In the genomic region with DNA sequence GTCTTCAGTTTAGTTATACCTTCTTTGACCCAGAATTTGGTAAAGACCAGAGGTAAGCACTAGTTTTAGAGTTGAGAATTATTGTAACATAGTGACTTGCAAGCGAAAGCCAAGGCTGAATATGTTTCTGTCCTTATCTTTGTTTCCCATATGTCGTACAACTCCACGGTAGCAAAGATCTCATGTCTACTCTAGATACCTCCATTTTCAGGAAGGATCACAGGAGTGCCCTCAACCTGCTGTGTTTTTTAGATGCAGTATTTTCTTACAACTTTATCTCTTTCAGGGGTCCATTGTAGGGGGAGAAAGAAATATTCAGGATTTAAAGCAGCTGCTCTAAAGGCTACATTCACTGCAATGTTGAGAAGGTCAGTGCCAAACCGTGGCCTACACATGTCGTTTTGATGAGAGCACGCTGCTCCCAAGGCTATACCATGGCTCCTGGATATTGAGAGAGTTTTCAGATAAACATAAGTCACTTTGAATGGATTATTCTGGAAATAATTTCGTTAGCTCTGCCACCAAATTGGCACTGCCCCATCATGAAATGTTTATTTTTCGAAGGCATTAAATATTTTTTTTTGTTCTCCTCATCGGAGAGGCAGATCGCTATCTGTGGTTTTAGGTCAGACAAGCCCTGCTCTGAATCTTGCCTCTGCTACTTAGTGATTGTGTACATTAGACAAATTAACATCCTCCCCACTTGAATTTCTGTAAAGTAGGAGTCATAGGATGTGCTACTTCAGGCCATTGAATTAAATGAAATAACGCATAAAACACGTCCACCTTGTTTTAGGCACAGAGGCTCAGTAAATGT, we compare ENCODE assay signal across 10 cellular contexts. TPM values are rescaled to one million over a fixed set of nuclear protein-coding genes. Genes with fewer than 3 reads are reported as not detected.
DNase-seq lines count a peak whose midpoint lies in the region; ATAC-seq, FAIRE-seq and TF ChIP-seq lines count a peak whose summit lies in the region.
"Had no signal": no experiment of that assay in that cellular context is flagged by ENCODE, and none has a peak within 500 bp of the region (broad histone marks: within the 10 kb centered on the region; RNA-seq: fewer than 3 reads in every experiment).

No MANE protein-coding gene starts in this region.

- no peaks in the 10 kb centered on the region for H3K27me3 ChIP-seq in CD4-positive, alpha-beta T cell (ENCODE audit: control insufficient read depth, insufficient read depth, low read length)

- H3K9me3 Mint-ChIP-seq in CD4-positive, alpha-beta T cell = no peaks in the 10 kb centered on the region
- peaks cover 13% of the 10 kb centered on the region for H3K9me3 Mint-ChIP-seq in mesothelial cell of epicardium

- H3K36me3 Mint-ChIP-seq in CD4-positive, alpha-beta T cell (ENCODE audit: low read depth) = peaks cover 21% of the 10 kb centered on the region
- peaks cover 21% of the 10 kb centered on the region for H3K36me3 Mint-ChIP-seq in mesothelial cell of epicardium

- H3K4me1 Mint-ChIP-seq in CD4-positive, alpha-beta T cell (ENCODE audit: low read depth) = peaks cover 93% of the 10 kb centered on the region
- H3K4me1 Mint-ChIP-seq in mesothelial cell of epicardium = peaks cover 23% of the 10 kb centered on the region

- H3K27me3 Mint-ChIP-seq in CD4-positive, alpha-beta T cell = no peaks in the 10 kb centered on the region
- no peaks in the 10 kb centered on the region for H3K27me3 Mint-ChIP-seq in mesothelial cell of epicardium (ENCODE audit: low read depth)

- POLR2A ChIA-PET in CD4-positive, alpha-beta T cell (lab: Charles Lee) = interaction anchor here (1.0 to 3.1 kb wide), 2 partner anchors 38 to 39 kb away, joined by 3 to 38 read pairs; partner anchors contain the start of gene IRS1

- intact Hi-C loops in CD4-positive, alpha-beta T cell (cut with DNase I, micrococcal nuclease) = loop anchor here (2.0 to 10.0 kb wide), 4 partner anchors 37 to 637 kb away; partner anchors contain the start of genes MFF (in 2 of the 2) and AGFG1 (in 1 of the 2)

- DNase-seq in CD4-positive, alpha-beta T cell = no peak
- DNase-seq in GM19239 (ENCODE audit: insufficient read length, low spot score) (no peak), mesothelial cell of epicardium (ENCODE audit: low spot score in 2 of 2, unreplicated experiment in 2 of 2) (no peak), NCI-H128 (lab: John Stamatoyannopoulos, UW; ENCODE audit: unreplicated experiment) (no peak)
- DNase-seq: left ventricle myocardium inferior, NCI-H748 treated with DMSO at 0.1 percent for 48 hours had no signal

- no peaks in the 10 kb centered on the region for H3K9me3 ChIP-seq in CD4-positive, alpha-beta T cell (ENCODE audit: control insufficient read depth, low read length)

- no peak for TF ChIP-seq CTCF in CD4-positive, alpha-beta T cell (IDR thresholded peaks at IDR 0.05)
- TF ChIP-seq CTCF in VCaP (conservative IDR thresholded peaks at IDR 0.05) (no peak), mesothelial cell of epicardium (IDR thresholded peaks at IDR 0.05; ENCODE audit: unreplicated experiment) (no peak)

- peak; percentile 85 for FAIRE-seq in GM19239 (lab: Jason Lieb, UNC)

- peak overlapping the region; percentile 98 for H3K4me3 Mint-ChIP-seq in CD4-positive, alpha-beta T cell
- peak overlapping the region; percentile 87 for H3K4me3 Mint-ChIP-seq in mesothelial cell of epicardium

- H3K27ac ChIP-seq in CD4-positive, alpha-beta T cell (ENCODE audit: low read depth, low read length) = peak overlapping the region; percentile 99
- H3K27ac ChIP-seq in VCaP = peak overlapping the region; percentile 94
- H3K27ac ChIP-seq: left ventricle myocardium inferior had no signal

- ATAC-seq in CD4-positive, alpha-beta T cell (ENCODE audit: poor library complexity) = no peak
- ATAC-seq in GM18520 (IDR thresholded peaks at IDR 0.05; ENCODE audit: unreplicated experiment) (no peak), HG03460 (IDR thresholded peaks at IDR 0.05; ENCODE audit: unreplicated experiment) (no peak), GM19395 (IDR thresholded peaks at IDR 0.05; ENCODE audit: unreplicated experiment) (no peak)

- CTCF ChIA-PET in CD4-positive, alpha-beta T cell (lab: Charles Lee) = interaction anchor here (0.9 to 3.4 kb wide), 2 partner anchors 9 to 35 kb away, joined by 4 to 10 read pairs; no protein-coding TSS in a partner anchor

- peak overlapping the region; percentile 100 for H3K27ac Mint-ChIP-seq in CD4-positive, alpha-beta T cell
- peak overlapping the region; percentile 99 for H3K27ac Mint-ChIP-seq in mesothelial cell of epicardium

RNA-seq across cellular contexts. Expression of gene RHBDD1, which starts 2.1 kb away (rescaled TPM):
- total RNA-seq in CD4-positive, alpha-beta T cell = 10 to 100 TPM; 43.8 to 47.1 TPM
- 33.1 to 42.2 TPM (median 40.9 TPM) in 3 replicates for total RNA-seq in mesothelial cell of epicardium

RNA-seq across cellular contexts. Expression of gene IRS1, which starts 38.4 kb away (rescaled TPM):
- total RNA-seq in CD4-positive, alpha-beta T cell = 1 to 10 TPM; 2.9 TPM
- 57.9 to 66.2 TPM (median 64.2 TPM) in 3 replicates for total RNA-seq in mesothelial cell of epicardium

Comparison
In these comparisons a context has a peak if more than half of its experiments do, and no peak if none do; other contexts are left out.
1. RNA of gene IRS1, which starts 38.4 kb away (total RNA-seq): 57.9 to 66.2 TPM in mesothelial cell of epicardium; 2.9 TPM in CD4-positive, alpha-beta T cell; every median in the first group is over 10 times any median in the second.